ENCODE assay signal across 13 cellular contexts in genomic region chr2:44731505-44731904, GRCh38.
DNase-seq lines count a peak whose midpoint lies in the region; ATAC-seq and TF ChIP-seq lines count a peak whose summit lies in the region.
"Had no signal": no experiment of that assay in that cellular context is flagged by ENCODE, and none has a peak within 500 bp of the region (broad histone marks: within the 10 kb centered on the region; RNA-seq: fewer than 3 reads in every experiment).

No MANE protein-coding gene starts in this region.

- no peak overlapping the region for H3K4me2 ChIP-seq in Karpas-422 (ENCODE audit: low read depth, low read length, poor library complexity, severe bottlenecking)
- H3K4me2 ChIP-seq: neural progenitor cell had no signal

- H3K27me3 ChIP-seq in GM06990 (replicated peaks; ENCODE audit: control insufficient read depth, insufficient read depth, low read length), result no peaks in the 10 kb centered on the region; the same call in 1 of the 2 replicates
- no peaks in the 10 kb centered on the region for H3K27me3 ChIP-seq in Karpas-422 (ENCODE audit: low read length)
- H3K27me3 ChIP-seq: neural progenitor cell had no signal

- peak; percentile 74 for DNase-seq in GM06990 (ENCODE audit: extremely low read depth, insufficient read length)
- DNase-seq in NCI-H128 (lab: John Stamatoyannopoulos, UW; ENCODE audit: unreplicated experiment), result no peak
- no peak for DNase-seq in Karpas-422
- DNase-seq in activated gamma-delta T cell treated with Interleukin-2 at 50 U/mL for 16 hours, result no peak
- DNase-seq in activated CD4-positive, alpha-beta T cell treated with anti-CD3 and anti-CD28 coated beads, Interleukin-2, amount 50 U/mL, for 4 hours, result no peak
- DNase-seq: activated CD4-positive, alpha-beta T cell treated with anti-CD3 and anti-CD28 coated beads, Interleukin-2, amount 10 ng/mL, durations not matched to agents 7 days and 5 days; foreskin keratinocyte; NCI-H82 had no signal

- H4K20me1 ChIP-seq in Karpas-422 (ENCODE audit: insufficient read depth, low read depth, low read length), result 0 out of 2 replicates have a peak, but pooled peaks cover 4% of the 10 kb centered on the region

- TF ChIP-seq CTCF in GM06990 (IDR thresholded peaks at IDR 0.05; ENCODE audit: insufficient read depth, low read length, poor library complexity, severe bottlenecking), result no peak

- H3K4me3 ChIP-seq in GM06990 (replicated peaks; ENCODE audit: low read depth, low read length) (no peak overlapping the region), Karpas-422 (ENCODE audit: low read length) (no peak overlapping the region)
- H3K4me3 ChIP-seq: neural progenitor cell had no signal

- H3K27ac ChIP-seq in Karpas-422 (ENCODE audit: low read length), result no peak overlapping the region
- H3K27ac ChIP-seq: foreskin keratinocyte, neural progenitor cell had no signal

- H3K79me2 ChIP-seq in Karpas-422 (ENCODE audit: low read length), result no peaks in the 10 kb centered on the region

- no peak overlapping the region for H3K9ac ChIP-seq in Karpas-422 (ENCODE audit: low read length)
- H3K9ac ChIP-seq: neural progenitor cell had no signal

- H3K9me3 ChIP-seq in Karpas-422 (ENCODE audit: low read length), result no peaks in the 10 kb centered on the region

- ATAC-seq in GM19035 (IDR thresholded peaks at IDR 0.05; ENCODE audit: unreplicated experiment) (peak; percentile 96), GM21825 (IDR thresholded peaks at IDR 0.05; ENCODE audit: unreplicated experiment) (peak; percentile 93), HG03280 (IDR thresholded peaks at IDR 0.05; ENCODE audit: unreplicated experiment) (peak; percentile 90)
- ATAC-seq: foreskin keratinocyte, SK-N-SH treated with all-trans-retinoic acid at 6 μM for 48 hours had no signal

- H3K36me3 ChIP-seq in GM06990 (ENCODE audit: control insufficient read depth, insufficient read depth, low read length) (no peaks in the 10 kb centered on the region), Karpas-422 (ENCODE audit: insufficient read depth, low read length) (no peaks in the 10 kb centered on the region)

- no peaks in the 10 kb centered on the region for H3K9me2 ChIP-seq in Karpas-422 (replicated peaks; ENCODE audit: insufficient read depth, low read length)

- no peaks in the 10 kb centered on the region for H3K4me1 ChIP-seq in Karpas-422 (ENCODE audit: low read length)
- H3K4me1 ChIP-seq: foreskin keratinocyte, neural progenitor cell had no signal

- no peak overlapping the region for H2AFZ ChIP-seq in Karpas-422 (ENCODE audit: low read length)
- H2AFZ ChIP-seq: neural progenitor cell had no signal
